Comparison of ENCODE assay signal across 33 cellular contexts in genomic region chr20:17828598-17829144, GRCh38.
"Had no signal": no experiment of that assay in that cellular context is flagged by ENCODE, and none has a peak within 500 bp of the region (broad histone marks: within the 10 kb centered on the region; RNA-seq: fewer than 3 reads in every experiment).

No MANE protein-coding gene starts in this region.

- H3K4me1 ChIP-seq: breast epithelium had no signal

- H3K4me3 ChIP-seq: adrenal gland, breast epithelium, cardiac muscle cell, esophagus muscularis mucosa, gastrocnemius medialis had no signal

- H3K36me3 ChIP-seq: adrenal gland, breast epithelium, cardiac muscle cell, esophagus muscularis mucosa, gastrocnemius medialis, WERI-Rb-1 had no signal

- ATAC-seq: activated CD4-positive, CD25-positive, alpha-beta regulatory T cell treated with anti-CD3 and anti-CD28 coated beads, Interleukin-2, amount 50 U/mL, for 24 hours; activated CD8-positive, alpha-beta T cell treated with anti-CD3 and anti-CD28 coated beads for 36 hours; activated naive CD8-positive, alpha-beta T cell treated with anti-CD3 and anti-CD28 coated beads, Interleukin-2, amount 50 U/mL, for 24 hours; activated T-cell treated with anti-CD3 and anti-CD28 coated beads, Interleukin-2, amount 50 U/mL, for 4 hours; activated T-helper 17 cell treated with anti-CD3 and anti-CD28 coated beads, Interleukin-2, amount 50 U/mL, for 72 hours; effector memory CD8-positive, alpha-beta T cell; foreskin keratinocyte; gastrocnemius medialis; T-helper 17 cell had no signal

- H3K9me3 ChIP-seq: adrenal gland, breast epithelium, esophagus muscularis mucosa, gastrocnemius medialis had no signal

- H3K27me3 ChIP-seq: adrenal gland, breast epithelium, cardiac muscle cell, esophagus muscularis mucosa, foreskin keratinocyte, gastrocnemius medialis had no signal

- DNase-seq: activated B cell treated with CpG ODN at 0.5 μM for 24 hours; activated CD4-positive, alpha-beta T cell treated with anti-CD3 and anti-CD28 coated beads for 48 hours; activated CD4-positive, alpha-beta T cell treated with anti-CD3 and anti-CD28 coated beads, Interleukin-2, amount 50 U/mL, for 1 hour; activated CD4-positive, alpha-beta T cell treated with anti-CD3 and anti-CD28 coated beads, Interleukin-2, amount 50 U/mL, for 48 hours; activated CD8-positive, alpha-beta memory T cell treated with anti-CD3 and anti-CD28 coated beads for 24 hours; activated CD8-positive, alpha-beta T cell treated with anti-CD3 and anti-CD28 coated beads for 36 hours; activated effector memory CD4-positive, alpha-beta T cell treated with Interleukin-2 at 50 U/mL for 16 hours; activated gamma-delta T cell treated with Interleukin-2 at 50 U/mL for 16 hours; activated naive CD4-positive, alpha-beta T cell treated with anti-CD3 and anti-CD28 coated beads, Interleukin-2, amount 50 U/mL, for 16 hours; activated naive CD4-positive, alpha-beta T cell treated with Interleukin-2 at 50 U/mL for 16 hours; activated naive CD8-positive, alpha-beta T cell treated with anti-CD3 and anti-CD28 coated beads, Interleukin-2, amount 50 U/mL, for 24 hours; activated T-cell treated with anti-CD3 and anti-CD28 coated beads, Interleukin-2, amount 50 U/mL, for 4 hours; adrenal gland; amygdala; aorta; cortex of kidney; dermis blood vessel endothelial cell; effector CD4-positive, alpha-beta T cell; effector memory CD8-positive, alpha-beta T cell; erythroblast; foreskin keratinocyte; gastrocnemius medialis; glutamatergic neuron; T-helper 1 cell; T-helper 17 cell; T1000; WERI-Rb-1 had no signal

- FAIRE-seq: colon had no signal

- H3K27ac ChIP-seq: adrenal gland, breast epithelium, cardiac muscle cell, esophagus muscularis mucosa, foreskin keratinocyte, gastrocnemius medialis, WERI-Rb-1 had no signal
